In genomic region chr10:99084161-99084560, GRCh38 we compare ENCODE assay signal across 20 cellular contexts.
A peak's percentile ranks its signal among the peaks of the same experiment; 100 is the strongest.
DNase-seq lines count a peak whose midpoint lies in the region; ATAC-seq and TF ChIP-seq lines count a peak whose summit lies in the region.
"Had no signal": no experiment of that assay in that cellular context is flagged by ENCODE, and none has a peak within 500 bp of the region (broad histone marks: within the 10 kb centered on the region; RNA-seq: fewer than 3 reads in every experiment).

No MANE protein-coding gene starts in this region.

- no peak overlapping the region for H3K27ac ChIP-seq in H9 (ENCODE audit: insufficient read length, low read depth, low read length)
- H3K27ac ChIP-seq in tibial artery: peak overlapping the region; percentile 49 to 70
- H3K27ac ChIP-seq: HL-60 had no signal

- no peak overlapping the region for H4K91ac ChIP-seq in H9 (ENCODE audit: insufficient read length, low read depth, low read length)

- H3K27me3 Mint-ChIP-seq in H9 (ENCODE audit: low read depth): no peaks in the 10 kb centered on the region; the same call in 1 of the 2 replicates

- DNase-seq in H9 (no peak), globus pallidus (ENCODE audit: low spot score) (peak; percentile 65), medulla oblongata (ENCODE audit: extremely low spot score) (peak; percentile 69), tibial artery (no peak), NCI-H82 (lab: John Stamatoyannopoulos, UW) (no peak), RKO (ENCODE audit: low spot score) (no peak)
- DNase-seq: GDM1, H7, HFFc6, KG1, NCI-H1105, NCI-H146, NCI-H2029, NCI-H345, Right ventricle myocardium superior, SW 1271 had no signal

- H3K9me3 ChIP-seq in H9 (ENCODE audit: control insufficient read depth, low read depth, low read length): no peaks in the 10 kb centered on the region
- no peaks in the 10 kb centered on the region for H3K9me3 ChIP-seq in tibial artery

- H4K5ac ChIP-seq in H9 (ENCODE audit: insufficient read length, low read depth, low read length): no peak overlapping the region

- H3K4me3 ChIP-seq in tibial artery: no peak overlapping the region

- H2AK5ac ChIP-seq in H9 (ENCODE audit: insufficient read length, low read length): no peak overlapping the region

- H3K4ac ChIP-seq in H9 (ENCODE audit: low read depth, low read length): no peak overlapping the region

- H3K4me2 ChIP-seq in H9 (ENCODE audit: insufficient read depth, insufficient read length, low read length): peak overlapping the region; percentile 39

- H2BK120ac ChIP-seq in H9 (ENCODE audit: low read depth, low read length, poor library complexity, severe bottlenecking): no peak overlapping the region

- no peak for TF ChIP-seq CTCF in H9 (conservative IDR thresholded peaks at IDR 0.05)
- no peak for TF ChIP-seq CTCF in tibial artery (IDR thresholded peaks at IDR 0.05)

- H3K4me3 Mint-ChIP-seq in H9: no peak overlapping the region; a peak in 1 of 5 replicates
- H3K4me3 Mint-ChIP-seq: B cell, CD14-positive monocyte, HFFc6 had no signal

- H3K27me3 ChIP-seq in H9 (ENCODE audit: insufficient read depth, low read length): no peaks in the 10 kb centered on the region
- H3K27me3 ChIP-seq in tibial artery: no peaks in the 10 kb centered on the region

- H4K8ac ChIP-seq in H9 (replicated peaks; ENCODE audit: insufficient read length, low read depth, low read length): no peak overlapping the region

- no peaks in the 10 kb centered on the region; a peak in 1 of 7 replicates for H3K36me3 Mint-ChIP-seq in H9 (ENCODE audit: insufficient read depth in 1 of 3, low read depth in 3 of 3)
- H3K36me3 Mint-ChIP-seq: CD14-positive monocyte had no signal

- no peak overlapping the region for H2BK5ac ChIP-seq in H9 (ENCODE audit: insufficient read length, low read length)

- no peak overlapping the region for H2BK15ac ChIP-seq in H9 (ENCODE audit: low read depth, low read length)

- H3K23me2 ChIP-seq in H9 (ENCODE audit: insufficient read length, low read depth, low read length, poor library complexity, severe bottlenecking): no peaks in the 10 kb centered on the region

- H3K79me1 ChIP-seq in H9 (ENCODE audit: insufficient read depth, low read depth, low read length, poor library complexity, severe bottlenecking): no peaks in the 10 kb centered on the region

- no peaks in the 10 kb centered on the region for H4K20me1 ChIP-seq in H9 (ENCODE audit: control insufficient read depth, insufficient read depth, insufficient read length)

- no peak overlapping the region for H2AFZ ChIP-seq in H9 (ENCODE audit: low read length)

- peak overlapping the region in 1 of 3 experiments; percentile 88; a peak in 2 of 7 replicates for H3K27ac Mint-ChIP-seq in H9
- H3K27ac Mint-ChIP-seq: B cell, CD14-positive monocyte, HFFc6 had no signal

- H3K56ac ChIP-seq in H9 (ENCODE audit: insufficient read length, low read depth, low read length): no peak overlapping the region

- H3K18ac ChIP-seq in H9 (ENCODE audit: insufficient read length, low read depth, low read length): no peak overlapping the region

- no CpG with 5 or more reads among the region's 3 CpGs for WGBS in H9 (ENCODE audit: extremely low coverage, insufficient read length, low lambda C conversion rate)

- H3K79me2 ChIP-seq in H9 (ENCODE audit: insufficient read depth, low read length): no peaks in the 10 kb centered on the region

- H2BK12ac ChIP-seq in H9 (ENCODE audit: insufficient read length, low read depth, low read length): no peak overlapping the region

- no peak overlapping the region for H3K23ac ChIP-seq in H9 (ENCODE audit: insufficient read length, low read depth, low read length)

- H3K36me3 ChIP-seq in tibial artery: no peaks in the 10 kb centered on the region

- peaks cover 3% of the 10 kb centered on the region in 2 experiments; a peak in 3 of 5 replicates for H3K9me3 Mint-ChIP-seq in H9

- ATAC-seq in HG03520 (IDR thresholded peaks at IDR 0.05; ENCODE audit: unreplicated experiment): no peak

- no peak overlapping the region for H3K9ac ChIP-seq in H9 (ENCODE audit: extremely low read depth, insufficient read length, low read length)

- no peak overlapping the region for H3K14ac ChIP-seq in H9 (ENCODE audit: insufficient read depth, low read length)

- H3T11ph ChIP-seq in H9 (ENCODE audit: low read length): no peak overlapping the region

- no peak overlapping the region for H2BK20ac ChIP-seq in H9 (ENCODE audit: low read depth, low read length, poor library complexity, severe bottlenecking)

- intact Hi-C loops in tibial artery (cut with DNase I; ENCODE audit: low total_unique reads): no loop called here

- H3K4me1 Mint-ChIP-seq in H9: peaks cover 23% of the 10 kb centered on the region in 2 experiments
- H3K4me1 Mint-ChIP-seq: B cell, CD14-positive monocyte had no signal

- H3K4me1 ChIP-seq in H9 (ENCODE audit: insufficient read depth, low read length) (peaks cover 2% of the 10 kb centered on the region; the same call in 1 of the 2 replicates), tibial artery (peaks cover 0 to 70% (median 13%) of the 10 kb centered on the region in 4 donors)

Comparison
In these comparisons a context has a peak if more than half of its experiments do, and no peak if none do; other contexts are left out.
1. DNase-seq: peak in globus pallidus (single experiment) and medulla oblongata (single experiment); none in H9 (single experiment), tibial artery (0 of 2), NCI-H82 (single experiment) and RKO (single experiment).